Comparison of ENCODE assay signal across 7 cellular contexts in genomic region chrX:37905436-37906147, GRCh38. TPM values are rescaled to one million over a fixed set of nuclear protein-coding genes. Genes with fewer than 3 reads are reported as not detected.
DNase-seq lines count a peak whose midpoint lies in the region; ATAC-seq, FAIRE-seq and TF ChIP-seq lines count a peak whose summit lies in the region.

No MANE protein-coding gene starts in this region.

- H3K4me3 ChIP-seq in H1 (ENCODE audit: extremely low read depth in 1 of 4, insufficient read depth in 2 of 4, low read depth in 3 of 4, low read length in 4 of 4): peak overlapping the region; percentile 31 to 64 (median 34)

- POLR2A ChIA-PET in H1 (lab: Charles Lee; ENCODE audit: partially characterized antibody): no interaction called here

- H2AK5ac ChIP-seq in H9 (ENCODE audit: insufficient read length, low read length) (no peak overlapping the region), H1 (ENCODE audit: low read depth, low read length) (no peak overlapping the region)

- no peak for FAIRE-seq in H1 (lab: Jason Lieb, UNC)

- H3K4me3 Mint-ChIP-seq in H9: peak overlapping the region; percentile 71 to 88
- H3K4me3 Mint-ChIP-seq in neural crest cell: peak overlapping the region; percentile 61

- H3K79me2 ChIP-seq in H9 (ENCODE audit: insufficient read depth, low read length) (no peaks in the 10 kb centered on the region), H1 (ENCODE audit: control insufficient read depth in 1 of 2, insufficient read depth in 2 of 2, low read length in 2 of 2) (no peaks in the 10 kb centered on the region)

- H3K23me2 ChIP-seq in H9 (ENCODE audit: insufficient read length, low read depth, low read length, poor library complexity, severe bottlenecking) (no peaks in the 10 kb centered on the region), H1 (ENCODE audit: low read depth, low read length) (no peaks in the 10 kb centered on the region)

- H3K36me3 ChIP-seq in H1 (ENCODE audit: control insufficient read depth in 2 of 4, insufficient read depth in 4 of 4, low read length in 3 of 4): no peaks in the 10 kb centered on the region

- DNase-seq in H9 (peak; percentile 75), NCI-H69 (lab: John Stamatoyannopoulos, UW) (peak; percentile 92), H1 (ENCODE audit: low read depth in 1 of 2, low spot score in 2 of 2) (peak; percentile 50 to 67), neural crest cell (ENCODE audit: low read depth, low spot score) (peak; percentile 4), NCI-H2107 treated with DMSO at 0.1 percent for 48 hours (lab: John Stamatoyannopoulos, UW; ENCODE audit: unreplicated experiment) (no peak)

- no peak overlapping the region for H2BK20ac ChIP-seq in H9 (ENCODE audit: low read depth, low read length, poor library complexity, severe bottlenecking)
- H2BK20ac ChIP-seq in H1 (ENCODE audit: low read length): no peak overlapping the region

- H3K23ac ChIP-seq in H9 (ENCODE audit: insufficient read length, low read depth, low read length): no peak overlapping the region
- no peak overlapping the region for H3K23ac ChIP-seq in H1 (ENCODE audit: insufficient read length)

- H3K27ac ChIP-seq in H9 (ENCODE audit: insufficient read length, low read depth, low read length) (no peak overlapping the region), H1 (ENCODE audit: low read depth, low read length) (no peak overlapping the region)

- peaks cover 65 to 69% of the 10 kb centered on the region in 2 experiments for H3K9me3 Mint-ChIP-seq in H9
- H3K9me3 Mint-ChIP-seq in neural crest cell: peaks cover 8% of the 10 kb centered on the region

- no CpG with 5 or more reads among the region's 36 CpGs for WGBS in H9 (ENCODE audit: extremely low coverage, insufficient read length, low lambda C conversion rate)
- WGBS in H1 (ENCODE audit: extremely low coverage in 1 of 2, insufficient coverage in 1 of 2, insufficient read length in 1 of 2, insufficient replicate concordance in 2 of 2, low coverage in 1 of 2, low lambda C conversion rate in 2 of 2, missing lambda C conversion rate in 1 of 2), 2 experiments: 1% methylated on average over 14 of the region's 36 CpGs; no CpG with 5 or more reads in 1 of the 2 experiments

- H2BK120ac ChIP-seq in H9 (ENCODE audit: low read depth, low read length, poor library complexity, severe bottlenecking) (no peak overlapping the region), H1 (replicated peaks; ENCODE audit: low read depth, low read length) (no peak overlapping the region)

- TF ChIP-seq EP300 in H1 (IDR thresholded peaks at IDR 0.05; ENCODE audit: borderline replicate concordance in 1 of 2, low read depth in 2 of 2, low read length in 2 of 2): no peak

- H3K14ac ChIP-seq in H9 (ENCODE audit: insufficient read depth, low read length) (no peak overlapping the region), H1 (ENCODE audit: insufficient read length) (no peak overlapping the region)

- H3K4me1 Mint-ChIP-seq in H9 (peaks cover 0 to 5% of the 10 kb centered on the region in 2 experiments; a peak in 1 of 4 replicates), neural crest cell (no peaks in the 10 kb centered on the region)

- TF ChIP-seq RAD21 in H1 (IDR thresholded peaks at IDR 0.05 in 1 of 2, conservative IDR thresholded peaks at IDR 0.05 in 1 of 2; ENCODE audit: low read depth in 2 of 2, low read length in 2 of 2): peak; percentile 12 to 35; a peak in 3 of 4 replicates

- H3K4me1 ChIP-seq in H9 (ENCODE audit: insufficient read depth, low read length) (no peaks in the 10 kb centered on the region), H1 (replicated peaks in 1 of 4; ENCODE audit: control insufficient read depth in 3 of 4, insufficient read depth in 4 of 4, low read length in 3 of 4) (no peaks in the 10 kb centered on the region)

- H4K91ac ChIP-seq in H9 (ENCODE audit: insufficient read length, low read depth, low read length) (no peak overlapping the region), H1 (replicated peaks; ENCODE audit: insufficient read length, low read length) (no peak overlapping the region)

- no peaks in the 10 kb centered on the region for H3K79me1 ChIP-seq in H9 (ENCODE audit: insufficient read depth, low read depth, low read length, poor library complexity, severe bottlenecking)
- no peaks in the 10 kb centered on the region for H3K79me1 ChIP-seq in H1 (ENCODE audit: low read depth, low read length)

- H3K9me3 ChIP-seq in H9 (ENCODE audit: control insufficient read depth, low read depth, low read length) (no peaks in the 10 kb centered on the region), H1 (ENCODE audit: insufficient read depth in 2 of 2, low read depth in 1 of 2, low read length in 1 of 2) (no peaks in the 10 kb centered on the region)

- no peak overlapping the region; a peak in 1 of 7 replicates for H3K27ac Mint-ChIP-seq in H9
- no peak overlapping the region for H3K27ac Mint-ChIP-seq in neural crest cell (ENCODE audit: unreplicated experiment)

- no peak overlapping the region for H2BK5ac ChIP-seq in H9 (ENCODE audit: insufficient read length, low read length)
- no peak overlapping the region for H2BK5ac ChIP-seq in H1 (ENCODE audit: low read depth, low read length)

- H3K36me3 Mint-ChIP-seq in H9 (ENCODE audit: insufficient read depth in 1 of 3, low read depth in 3 of 3) (peaks cover 0 to 3% (median 0%) of the 10 kb centered on the region in 3 experiments; a peak in 1 of 7 replicates), neural crest cell (ENCODE audit: low read depth) (no peaks in the 10 kb centered on the region)

- ATAC-seq in GM21529 (IDR thresholded peaks at IDR 0.05; ENCODE audit: unreplicated experiment) (no peak), HG03135 (IDR thresholded peaks at IDR 0.05; ENCODE audit: unreplicated experiment) (no peak)

- H3K18ac ChIP-seq in H9 (ENCODE audit: insufficient read length, low read depth, low read length) (no peak overlapping the region), H1 (ENCODE audit: extremely low read depth, low read length) (no peak overlapping the region; the same call in 1 of the 2 replicates)

- H2BK15ac ChIP-seq in H9 (ENCODE audit: low read depth, low read length): no peak overlapping the region
- H2BK15ac ChIP-seq in H1 (ENCODE audit: low read length): no peak overlapping the region

- H4K8ac ChIP-seq in H9 (replicated peaks; ENCODE audit: insufficient read length, low read depth, low read length): no peak overlapping the region
- H4K8ac ChIP-seq in H1 (ENCODE audit: extremely low read depth, insufficient read depth, low read length): no peak overlapping the region

- no peak overlapping the region for H3K56ac ChIP-seq in H9 (ENCODE audit: insufficient read length, low read depth, low read length)
- H3K56ac ChIP-seq in H1 (replicated peaks; ENCODE audit: insufficient read length, low read depth, low read length): no peak overlapping the region

- H3K9ac ChIP-seq in H9 (ENCODE audit: extremely low read depth, insufficient read length, low read length) (no peak overlapping the region), H1 (replicated peaks in 1 of 4; ENCODE audit: extremely low read depth in 1 of 4, low read depth in 3 of 4, low read length in 3 of 4) (no peak overlapping the region)

- H2BK12ac ChIP-seq in H9 (ENCODE audit: insufficient read length, low read depth, low read length) (no peak overlapping the region), H1 (ENCODE audit: low read depth, low read length) (no peak overlapping the region)

- TF ChIP-seq POLR2A in H1 (IDR thresholded peaks at IDR 0.05; ENCODE audit: control extremely low read depth in 1 of 2, low read depth in 2 of 2, low read length in 2 of 2): no peak

- H4K20me1 ChIP-seq in H9 (ENCODE audit: control insufficient read depth, insufficient read depth, insufficient read length): no peaks in the 10 kb centered on the region
- no peaks in the 10 kb centered on the region for H4K20me1 ChIP-seq in H1 (replicated peaks in 1 of 2; ENCODE audit: control insufficient read depth in 1 of 2, insufficient read depth in 2 of 2, low read length in 2 of 2)

- CTCF ChIA-PET in H1 (lab: Charles Lee; ENCODE audit: partially characterized antibody): interaction anchor here (0.6 to 1.9 kb wide), 6 partner anchors 11 to 608 kb away, joined by 3 to 7 read pairs (median 3); no protein-coding TSS in a partner anchor

- TF ChIP-seq CTCF in H9 (conservative IDR thresholded peaks at IDR 0.05): peak; percentile 41; the same call in 1 of the 3 replicates
- TF ChIP-seq CTCF in H1 (IDR thresholded peaks at IDR 0.05; ENCODE audit: control extremely low read depth in 1 of 3, insufficient read depth in 1 of 3, low read depth in 1 of 3, low read length in 3 of 3): peak in 1 of 3 experiments; percentile 40; a peak in 2 of 4 replicates
- no peak for TF ChIP-seq CTCF in neural crest cell (conservative IDR thresholded peaks at IDR 0.05)

- H4K5ac ChIP-seq in H9 (ENCODE audit: insufficient read length, low read depth, low read length): no peak overlapping the region
- H4K5ac ChIP-seq in H1 (ENCODE audit: insufficient read length, low read depth, low read length): no peak overlapping the region

- no peak overlapping the region for H3T11ph ChIP-seq in H9 (ENCODE audit: low read length)

- H2AFZ ChIP-seq in H9 (ENCODE audit: low read length): no peak overlapping the region
- peak overlapping the region; percentile 62; the same call in 1 of the 2 replicates for H2AFZ ChIP-seq in H1 (ENCODE audit: low read length)

- no peak overlapping the region for H3K4ac ChIP-seq in H9 (ENCODE audit: low read depth, low read length)
- no peak overlapping the region for H3K4ac ChIP-seq in H1 (replicated peaks; ENCODE audit: insufficient read length, low read depth, low read length)

- peak overlapping the region; percentile 41 for H3K4me2 ChIP-seq in H9 (ENCODE audit: insufficient read depth, insufficient read length, low read length)
- peak overlapping the region; percentile 69 to 78 for H3K4me2 ChIP-seq in H1 (ENCODE audit: insufficient read depth in 1 of 2, low read depth in 2 of 2, low read length in 2 of 2)

- H3K27me3 ChIP-seq in H9 (ENCODE audit: insufficient read depth, low read length) (no peaks in the 10 kb centered on the region), H1 (replicated peaks in 1 of 4; ENCODE audit: control insufficient read depth in 3 of 4, extremely low read depth in 1 of 4, insufficient read depth in 3 of 4, low read length in 3 of 4) (no peaks in the 10 kb centered on the region)

- peaks cover 10% of the 10 kb centered on the region for H3K27me3 Mint-ChIP-seq in H9 (ENCODE audit: low read depth)
- peaks cover 26% of the 10 kb centered on the region for H3K27me3 Mint-ChIP-seq in neural crest cell (ENCODE audit: low read depth)

TF ChIP-seq in H1, 55 proteins besides CTCF, POLR2A, EP300 and RAD21 (continues in another document):
- peak; percentile 59 for TF ChIP-seq ASH2L (IDR thresholded peaks at IDR 0.05; ENCODE audit: low read length)

RNA-seq across cellular contexts. Expression of gene DYNLT3, which starts 58.2 kb away (rescaled TPM):
- 5.7 and 7.6 TPM in 2 replicates for total RNA-seq in H9 (2021)
- 3.5 and 3.7 TPM in 2 replicates for total RNA-seq in H1 (2021; fragmentation: NEBNext Ultra II Directional; extraction: Animal tissue kit (Norgen Biotek cat#: 25700))
- polyA plus RNA-seq in H1 (2011; rRNA removed): 2.0 and 2.3 TPM in 2 replicates
- 2.6 TPM for polyA plus RNA-seq in H1 (2011; cell fraction: cytosol; rRNA removed)
- 3.0 TPM for polyA plus RNA-seq in H1 (2011; cell fraction: nucleus; rRNA removed)
- 2.5 to 3.4 TPM (median 3.2 TPM) in 4 replicates for polyA plus RNA-seq in H1 (2012, experiment 1 of 2)
- polyA plus RNA-seq in H1 (2012, experiment 2 of 2): 0.91 TPM
- 4.2 TPM for polyA plus RNA-seq in H1 (2013, experiment 1 of 2)
- 4.1 TPM for polyA plus RNA-seq in H1 (2013, experiment 2 of 2)
- 1.8 and 2.0 TPM in 2 replicates for polyA minus RNA-seq in H1 (2011; rRNA and poly(A)+ RNA removed)
- polyA minus RNA-seq in H1 (2011; cell fraction: cytosol; rRNA and poly(A)+ RNA removed): not detected
- polyA minus RNA-seq in H1 (2011; cell fraction: nucleus; rRNA and poly(A)+ RNA removed): 4.2 TPM
- total RNA-seq in neural crest cell: 6.4 and 7.7 TPM in 2 replicates
